ENCODE assay signal across 10 cellular contexts in the genomic region with DNA sequence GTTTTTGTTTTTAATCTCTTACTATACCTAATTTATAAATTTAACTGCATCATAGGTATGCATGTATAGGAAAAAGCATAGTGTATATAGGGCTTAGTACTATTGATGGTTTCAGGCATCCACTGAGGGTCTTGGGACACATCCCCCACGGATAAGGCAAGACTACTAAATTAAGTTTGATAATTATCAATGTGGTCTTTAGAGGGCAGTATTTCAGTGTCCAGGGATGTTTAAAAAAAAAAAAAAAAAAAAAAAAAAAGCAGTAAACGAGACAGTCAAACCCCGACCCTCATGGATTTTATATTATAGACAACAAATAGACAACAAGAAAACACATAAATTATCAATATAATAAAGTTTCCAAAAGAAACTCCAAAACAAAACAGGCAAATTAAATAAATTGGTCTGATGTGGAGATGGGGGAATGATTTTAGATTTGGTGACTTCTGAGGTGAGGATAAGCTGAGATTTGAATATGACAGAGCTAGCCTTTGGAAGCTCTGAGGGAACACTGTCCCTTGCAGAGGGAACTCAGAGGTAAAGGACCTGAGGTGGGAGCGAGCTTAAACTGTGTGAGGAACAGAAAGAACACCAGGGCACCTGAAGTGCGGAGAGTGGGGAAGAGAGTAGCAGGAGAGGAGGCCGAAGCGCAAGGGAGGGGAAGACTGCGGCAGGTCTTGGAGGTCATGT. TPM values are rescaled to one million over a fixed set of nuclear protein-coding genes. Genes with fewer than 3 reads are reported as not detected.
DNase-seq lines count a peak whose midpoint lies in the region; ATAC-seq and TF ChIP-seq lines count a peak whose summit lies in the region.
"Had no signal": no experiment of that assay in that cellular context is flagged by ENCODE, and none has a peak within 500 bp of the region (broad histone marks: within the 10 kb centered on the region; RNA-seq: fewer than 3 reads in every experiment).

No MANE protein-coding gene starts in this region.

- DNase-seq in AG10803 (ENCODE audit: low read depth), result no peak
- DNase-seq in HCT116 (ENCODE audit: low read depth, low spot score), result peak; percentile 8
- no peak for DNase-seq in WTC11 (ENCODE audit: low spot score)
- DNase-seq in kidney epithelial cell (ENCODE audit: low read depth), result no peak
- no peak for DNase-seq in germinal center (ENCODE audit: low spot score)
- no peak for DNase-seq in NCI-H187 (lab: John Stamatoyannopoulos, UW)
- DNase-seq in NCI-H774 (lab: John Stamatoyannopoulos, UW), result no peak
- DNase-seq: left colon had no signal

- TF ChIP-seq CTCF in AG10803 (conservative IDR thresholded peaks at IDR 0.05; ENCODE audit: low read length) (peak; percentile 51), HCT116 (IDR thresholded peaks at IDR 0.05 in 2 of 3, conservative IDR thresholded peaks at IDR 0.05 in 1 of 3; ENCODE audit: borderline replicate concordance in 1 of 3, insufficient read depth in 1 of 3, low read depth in 2 of 3, low read length in 2 of 3) (peak; percentile 17 to 57 (median 49); a peak in 4 of 6 replicates), WTC11 (IDR thresholded peaks at IDR 0.05) (no peak), kidney epithelial cell (IDR thresholded peaks at IDR 0.05; ENCODE audit: insufficient read depth, low read length, poor library complexity, severe bottlenecking) (peak; percentile 27)

- intact Hi-C loops in HCT116 (cut with micrococcal nuclease), result loop anchor here (1.0 kb wide), 1 partner anchor 34 kb away; no protein-coding TSS in a partner anchor

- BruUV-seq in HCT116 (replicated peaks; lab: Mats Ljungman, UMichigan), result no TSS peak

- H3K4me1 ChIP-seq in HCT116 (ENCODE audit: control insufficient read depth in 1 of 2, insufficient read depth in 2 of 2, low read length in 2 of 2), result peaks cover 6 to 24% of the 10 kb centered on the region in 2 experiments

- peaks cover 23% of the 10 kb centered on the region for H3K36me3 Mint-ChIP-seq in WTC11

- no peak overlapping the region for H3K27ac ChIP-seq in HCT116 (ENCODE audit: low read depth, low read length)

- CTCF ChIA-PET in HCT116 (lab: Charles Lee), result interaction anchor here (0.7 to 1.5 kb wide), 7 partner anchors 11 to 336 kb away, joined by 3 to 10 read pairs (median 4); no protein-coding TSS in a partner anchor
- CTCF ChIA-PET in WTC11 (lab: Charles Lee), result interaction anchor here (0.7 to 1.0 kb wide), 6 partner anchors 11 to 396 kb away, joined by 3 to 17 read pairs (median 3); no protein-coding TSS in a partner anchor

- H3K9me3 ChIP-seq in HCT116 (ENCODE audit: control insufficient read depth in 1 of 2, insufficient read depth in 1 of 2, low read depth in 1 of 2, low read length in 2 of 2), result no peaks in the 10 kb centered on the region

- H3K27ac Mint-ChIP-seq in WTC11, result peak overlapping the region; percentile 92

- POLR2A ChIA-PET in HCT116 (lab: Charles Lee) (no interaction called here), WTC11 (lab: Charles Lee) (no interaction called here)

- H3K9me3 Mint-ChIP-seq in WTC11, result peaks cover 13% of the 10 kb centered on the region

- RAD21 ChIA-PET in HCT116 (lab: Charles Lee; ENCODE audit: low non-redundant PET in 1 of 2, low total read pairs in 2 of 2, uncharacterized antibody in 2 of 2, unreplicated experiment in 2 of 2), result interaction anchor here in 1 of 2 experiments (0.7 kb wide), 1 partner anchor 99 kb away, joined by 4 read pairs; no protein-coding TSS in a partner anchor

- H3K4me2 ChIP-seq in HCT116 (ENCODE audit: low read length), result 0 out of 2 replicates have a peak overlapping the region, but pooled peaks have one; percentile 25

- H2AFZ ChIP-seq in HCT116 (ENCODE audit: low read depth, low read length, poor library complexity, severe bottlenecking), result peak overlapping the region; percentile 79

- no peaks in the 10 kb centered on the region for H3K27me3 Mint-ChIP-seq in WTC11 (ENCODE audit: low read depth)

- H3K9me2 ChIP-seq in HCT116 (ENCODE audit: insufficient read depth), result no peaks in the 10 kb centered on the region

- no peaks in the 10 kb centered on the region for H3K36me3 ChIP-seq in HCT116 (ENCODE audit: control insufficient read depth in 1 of 2, insufficient read depth in 2 of 2, low read length in 2 of 2)
- H3K36me3 ChIP-seq in kidney epithelial cell (ENCODE audit: control insufficient read depth, insufficient read depth, low read length), result peaks cover 1% of the 10 kb centered on the region

- ATAC-seq in HCT116, result peak; percentile 63; the same call in 1 of the 2 replicates
- peak; percentile 82 for ATAC-seq in WTC11
- ATAC-seq in HG02642 (IDR thresholded peaks at IDR 0.05; ENCODE audit: poor library complexity, unreplicated experiment), result no peak
- ATAC-seq: left colon had no signal

- peak; percentile 55 for TF ChIP-seq RAD21 in HCT116 (IDR thresholded peaks at IDR 0.05; ENCODE audit: low read depth)

- no peak overlapping the region for H3K4me3 Mint-ChIP-seq in WTC11

- H3K9ac ChIP-seq in HCT116 (ENCODE audit: low read length), result no peak overlapping the region

- H3K27me3 ChIP-seq in HCT116 (ENCODE audit: insufficient read depth, low read length) (no peaks in the 10 kb centered on the region), kidney epithelial cell (ENCODE audit: control insufficient read depth, insufficient read depth, low read length) (no peaks in the 10 kb centered on the region)

- H3K79me2 ChIP-seq in HCT116 (ENCODE audit: insufficient read depth, low read length), result no peaks in the 10 kb centered on the region

- H3K4me1 Mint-ChIP-seq in WTC11, result peaks cover 17% of the 10 kb centered on the region

- TF ChIP-seq POLR2A in HCT116 (IDR thresholded peaks at IDR 0.05; ENCODE audit: borderline replicate concordance, extremely low read depth, insufficient read depth, insufficient read length), result no peak

- H4K20me1 ChIP-seq in HCT116 (ENCODE audit: insufficient read depth), result no peaks in the 10 kb centered on the region

- H3K4me3 ChIP-seq in AG10803 (ENCODE audit: low read length), result no peak overlapping the region
- no peak overlapping the region for H3K4me3 ChIP-seq in HCT116 (replicated peaks in 1 of 2; ENCODE audit: low read depth in 1 of 2, low read length in 2 of 2)
- H3K4me3 ChIP-seq in kidney epithelial cell (ENCODE audit: low read depth, low read length), result no peak overlapping the region

TF ChIP-seq in HCT116, 20 proteins besides CTCF, POLR2A, EP300 and RAD21 (continues in another document):
- TF ChIP-seq ATF3 (IDR thresholded peaks at IDR 0.05) (no peak), CEBPB (IDR thresholded peaks at IDR 0.05; ENCODE audit: low read depth) (no peak), FOSL1 (IDR thresholded peaks at IDR 0.05; ENCODE audit: low read depth) (no peak), SIN3A (IDR thresholded peaks at IDR 0.05; ENCODE audit: low read depth) (no peak), ELF1 (IDR thresholded peaks at IDR 0.05; ENCODE audit: borderline replicate concordance, low read depth) (no peak), EGR1 (IDR thresholded peaks at IDR 0.05; ENCODE audit: low read depth) (no peak), MAX (IDR thresholded peaks at IDR 0.05) (no peak)

TF ChIP-seq in WTC11, 78 proteins besides CTCF, POLR2A, EP300 and RAD21:
- 0 out of 2 replicates have a peak, but pooled peaks have one; percentile 42 for TF ChIP-seq NR3C1 (CRISPR knock-in tag; conservative IDR thresholded peaks at IDR 0.05; ENCODE audit: low read depth)
- no peak for TF ChIP-seq OVOL2 (CRISPR knock-in tag; IDR thresholded peaks at IDR 0.05; ENCODE audit: borderline replicate concordance)

RNA-seq across cellular contexts. Expression of gene ACSM6, which starts 14.8 kb away (rescaled TPM):
- total RNA-seq in HCT116 (2021; ENCODE audit: unreplicated experiment), result not detected
- polyA plus RNA-seq in HCT116 (2012), result not detected in 2 replicates
- total RNA-seq in WTC11 (2021), result 0.11 to 0.14 TPM in 2 of 3 replicates, not detected in the other
- total RNA-seq in kidney epithelial cell, result not detected in 2 replicates
- total RNA-seq: left colon, temporal lobe had no signal
